ENCODE assay signal across 23 cellular contexts in the genomic region with DNA sequence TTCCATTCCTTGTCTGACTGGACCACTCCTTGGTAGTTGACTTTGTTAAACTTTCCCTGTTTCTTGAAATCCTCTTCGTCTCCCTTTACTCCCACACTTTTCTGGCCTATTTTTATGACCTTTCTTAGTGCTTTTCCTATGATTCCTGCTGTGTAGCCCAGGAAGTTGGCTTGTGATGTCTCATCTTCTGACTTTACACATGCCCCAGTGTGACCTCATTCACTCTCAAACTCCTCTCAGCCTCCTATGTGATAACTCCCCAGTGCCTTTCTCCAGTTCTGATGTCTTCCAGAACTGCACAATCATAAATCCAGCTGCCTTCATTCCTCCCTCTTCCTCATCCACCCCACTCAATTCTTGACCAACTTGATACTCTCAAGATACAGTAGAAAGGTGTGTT.
A peak's percentile ranks its signal among the peaks of the same experiment; 100 is the strongest.
DNase-seq lines count a peak whose midpoint lies in the region; ATAC-seq and TF ChIP-seq lines count a peak whose summit lies in the region.
"Had no signal": no experiment of that assay in that cellular context is flagged by ENCODE, and none has a peak within 500 bp of the region (broad histone marks: within the 10 kb centered on the region; RNA-seq: fewer than 3 reads in every experiment).

No MANE protein-coding gene starts in this region.

- DNase-seq in brain microvascular endothelial cell (peak; percentile 6), kidney tubule cell (ENCODE audit: low spot score) (peak; percentile 76), GM13977 (ENCODE audit: low spot score) (no peak), NOMO-1 treated with DMSO at 0.1 percent for 48 hours (lab: John Stamatoyannopoulos, UW; ENCODE audit: unreplicated experiment) (no peak)
- DNase-seq: activated CD4-positive, alpha-beta memory T cell treated with anti-CD3 and anti-CD28 coated beads for 36 hours; activated naive CD4-positive, alpha-beta T cell treated with anti-CD3 and anti-CD28 coated beads, Interleukin-2, amount 50 U/mL, for 16 hours; activated T-cell treated with anti-CD3 and anti-CD28 coated beads, Interleukin-2, amount 50 U/mL, for 1 hour; CD4-positive, CD25-positive, alpha-beta regulatory T cell; endodermal cell; left colon; midbrain; NCI-H1417; NCI-H526 treated with DMSO at 0.1 percent for 48 hours; SIG-M5; stimulated activated CD4-positive, alpha-beta T cell treated with anti-CD3 and anti-CD28 coated beads, Interleukin-4, amount 100 ng/mL, for 24 hours; stomach; upper lobe of right lung had no signal

- H3K27ac ChIP-seq in ACC112 (ENCODE audit: low read depth, low read length) (peak overlapping the region; percentile 25; the same call in 1 of the 2 replicates), HEK293 (ENCODE audit: extremely low read depth, low read depth, low read length) (no peak overlapping the region), brain microvascular endothelial cell (no peak overlapping the region)
- H3K27ac ChIP-seq: stomach, upper lobe of right lung had no signal

- ATAC-seq in HG03460 (IDR thresholded peaks at IDR 0.05; ENCODE audit: unreplicated experiment) (no peak), GM21360 (IDR thresholded peaks at IDR 0.05; ENCODE audit: unreplicated experiment) (no peak)
- ATAC-seq: A549, left colon, upper lobe of right lung, WTC11 had no signal

- peak overlapping the region; percentile 56 for H2AFZ ChIP-seq in ACC112 (ENCODE audit: low read length, unreplicated experiment)

- H3K4me1 ChIP-seq in ACC112 (ENCODE audit: control insufficient read depth, insufficient read depth, low read length, unreplicated experiment) (peaks cover 7% of the 10 kb centered on the region), HEK293 (ENCODE audit: control insufficient read depth, insufficient read depth, low read length) (no peaks in the 10 kb centered on the region)
- H3K4me1 ChIP-seq: stomach, upper lobe of right lung had no signal

- H3K9me3 ChIP-seq in HEK293 (ENCODE audit: control insufficient read depth, insufficient read depth, low read depth, low read length): no peaks in the 10 kb centered on the region
- H3K9me3 ChIP-seq: A549, stomach, upper lobe of right lung had no signal

- TF ChIP-seq CTCF in HEK293 (tag by site-specific recombination; IDR thresholded peaks at IDR 0.05): no peak
- no peak for TF ChIP-seq CTCF in brain microvascular endothelial cell (IDR thresholded peaks at IDR 0.05; ENCODE audit: low read depth, low read length, missing control alignments)
- no peak for TF ChIP-seq CTCF in GM13977 (IDR thresholded peaks at IDR 0.05; ENCODE audit: extremely low read depth, insufficient read depth, missing control alignments)

- POLR2A ChIA-PET in HEK293 (lab: Yijun Ruan, JAX): no interaction called here

- in situ Hi-C loops in brain microvascular endothelial cell (cut with HindIII; ENCODE audit: low pct_ligation_motif_present, low sequenced_read_pairs): no loop called here
- in situ Hi-C loops in GM13977 (cut with MboI; ENCODE audit: low pct_unique_long_range_greater_than_20kb, low sequenced_read_pairs, unreplicated experiment): no loop called here

- H3K36me3 ChIP-seq in ACC112 (ENCODE audit: insufficient read depth, low read length) (no peaks in the 10 kb centered on the region), HEK293 (ENCODE audit: control insufficient read depth in 2 of 2, insufficient read depth in 1 of 2, low read length in 2 of 2) (no peaks in the 10 kb centered on the region), brain microvascular endothelial cell (replicated peaks) (no peaks in the 10 kb centered on the region)
- H3K36me3 ChIP-seq: stomach, upper lobe of right lung had no signal

- H3K4me3 ChIP-seq in ACC112 (ENCODE audit: low read depth, low read length) (no peak overlapping the region), HEK293 (ENCODE audit: low read depth, low read length) (no peak overlapping the region), brain microvascular endothelial cell (ENCODE audit: low read depth, low read length) (no peak overlapping the region)
- H3K4me3 ChIP-seq: A549, stomach, upper lobe of right lung had no signal

- CTCF ChIA-PET in HEK293 (lab: Yijun Ruan, JAX): interaction anchor here (0.9 to 2.3 kb wide), 4 partner anchors 12 to 86 kb away, joined by 6 to 14 read pairs (median 9); no protein-coding TSS in a partner anchor

- no peaks in the 10 kb centered on the region for H3K27me3 ChIP-seq in ACC112 (ENCODE audit: insufficient read depth, low read length)
- H3K27me3 ChIP-seq in brain microvascular endothelial cell (replicated peaks): no peaks in the 10 kb centered on the region
- H3K27me3 ChIP-seq: stomach, upper lobe of right lung had no signal

- no peaks in the 10 kb centered on the region for H3K79me2 ChIP-seq in ACC112 (ENCODE audit: control insufficient read depth, insufficient read depth, low read length, unreplicated experiment)

TF ChIP-seq in HEK293, 187 proteins besides CTCF, POLR2A, EP300 and RAD21:
- no peak for TF ChIP-seq ZNF341 (tag by site-specific recombination; IDR thresholded peaks at IDR 0.05; ENCODE audit: low read depth)
- 0 out of 2 replicates have a peak, but pooled peaks have one; percentile 20 for TF ChIP-seq PRDM1 (tag by site-specific recombination; IDR thresholded peaks at IDR 0.05)
- no peak for TF ChIP-seq ZIC2 (tag by site-specific recombination; IDR thresholded peaks at IDR 0.05)
- TF ChIP-seq SP7 (tag by site-specific recombination; IDR thresholded peaks at IDR 0.05): no peak
- TF ChIP-seq, protein P1, sequence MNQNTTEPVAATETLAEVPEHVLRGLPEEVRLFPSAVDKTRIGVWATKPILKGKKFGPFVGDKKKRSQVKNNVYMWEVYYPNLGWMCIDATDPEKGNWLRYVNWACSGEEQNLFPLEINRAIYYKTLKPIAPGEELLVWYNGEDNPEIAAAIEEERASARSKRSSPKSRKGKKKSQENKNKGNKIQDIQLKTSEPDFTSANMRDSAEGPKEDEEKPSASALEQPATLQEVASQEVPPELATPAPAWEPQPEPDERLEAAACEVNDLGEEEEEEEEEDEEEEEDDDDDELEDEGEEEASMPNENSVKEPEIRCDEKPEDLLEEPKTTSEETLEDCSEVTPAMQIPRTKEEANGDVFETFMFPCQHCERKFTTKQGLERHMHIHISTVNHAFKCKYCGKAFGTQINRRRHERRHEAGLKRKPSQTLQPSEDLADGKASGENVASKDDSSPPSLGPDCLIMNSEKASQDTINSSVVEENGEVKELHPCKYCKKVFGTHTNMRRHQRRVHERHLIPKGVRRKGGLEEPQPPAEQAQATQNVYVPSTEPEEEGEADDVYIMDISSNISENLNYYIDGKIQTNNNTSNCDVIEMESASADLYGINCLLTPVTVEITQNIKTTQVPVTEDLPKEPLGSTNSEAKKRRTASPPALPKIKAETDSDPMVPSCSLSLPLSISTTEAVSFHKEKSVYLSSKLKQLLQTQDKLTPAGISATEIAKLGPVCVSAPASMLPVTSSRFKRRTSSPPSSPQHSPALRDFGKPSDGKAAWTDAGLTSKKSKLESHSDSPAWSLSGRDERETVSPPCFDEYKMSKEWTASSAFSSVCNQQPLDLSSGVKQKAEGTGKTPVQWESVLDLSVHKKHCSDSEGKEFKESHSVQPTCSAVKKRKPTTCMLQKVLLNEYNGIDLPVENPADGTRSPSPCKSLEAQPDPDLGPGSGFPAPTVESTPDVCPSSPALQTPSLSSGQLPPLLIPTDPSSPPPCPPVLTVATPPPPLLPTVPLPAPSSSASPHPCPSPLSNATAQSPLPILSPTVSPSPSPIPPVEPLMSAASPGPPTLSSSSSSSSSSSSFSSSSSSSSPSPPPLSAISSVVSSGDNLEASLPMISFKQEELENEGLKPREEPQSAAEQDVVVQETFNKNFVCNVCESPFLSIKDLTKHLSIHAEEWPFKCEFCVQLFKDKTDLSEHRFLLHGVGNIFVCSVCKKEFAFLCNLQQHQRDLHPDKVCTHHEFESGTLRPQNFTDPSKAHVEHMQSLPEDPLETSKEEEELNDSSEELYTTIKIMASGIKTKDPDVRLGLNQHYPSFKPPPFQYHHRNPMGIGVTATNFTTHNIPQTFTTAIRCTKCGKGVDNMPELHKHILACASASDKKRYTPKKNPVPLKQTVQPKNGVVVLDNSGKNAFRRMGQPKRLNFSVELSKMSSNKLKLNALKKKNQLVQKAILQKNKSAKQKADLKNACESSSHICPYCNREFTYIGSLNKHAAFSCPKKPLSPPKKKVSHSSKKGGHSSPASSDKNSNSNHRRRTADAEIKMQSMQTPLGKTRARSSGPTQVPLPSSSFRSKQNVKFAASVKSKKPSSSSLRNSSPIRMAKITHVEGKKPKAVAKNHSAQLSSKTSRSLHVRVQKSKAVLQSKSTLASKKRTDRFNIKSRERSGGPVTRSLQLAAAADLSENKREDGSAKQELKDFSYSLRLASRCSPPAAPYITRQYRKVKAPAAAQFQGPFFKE (tag by site-specific recombination; IDR thresholded peaks at IDR 0.05; ENCODE audit: borderline replicate concordance): no peak

Comparison
In these comparisons a context has a peak if more than half of its experiments do, and no peak if none do; other contexts are left out.
1. DNase-seq: peak in brain microvascular endothelial cell (single experiment) and kidney tubule cell (single experiment); none in GM13977 (single experiment) and NOMO-1 treated with DMSO at 0.1 percent for 48 hours (single experiment).